In genomic region chr5:128681764-128682664, GRCh38 we compare ENCODE assay signal across 14 cellular contexts.
DNase-seq lines count a peak whose midpoint lies in the region; ATAC-seq and TF ChIP-seq lines count a peak whose summit lies in the region.
"Had no signal": no experiment of that assay in that cellular context is flagged by ENCODE, and none has a peak within 500 bp of the region (broad histone marks: within the 10 kb centered on the region; RNA-seq: fewer than 3 reads in every experiment).

No MANE protein-coding gene starts in this region.

- POLR2A ChIA-PET in HCT116 (lab: Charles Lee): no interaction called here

- TF ChIP-seq CTCF in HCT116 (IDR thresholded peaks at IDR 0.05 in 2 of 3, conservative IDR thresholded peaks at IDR 0.05 in 1 of 3; ENCODE audit: borderline replicate concordance in 1 of 3, insufficient read depth in 1 of 3, low read depth in 2 of 3, low read length in 2 of 3) (no peak), endodermal cell (conservative IDR thresholded peaks at IDR 0.05) (no peak), prostate gland (IDR thresholded peaks at IDR 0.05) (no peak), psoas muscle (IDR thresholded peaks at IDR 0.05) (no peak)

- no peaks in the 10 kb centered on the region for H4K20me1 ChIP-seq in HCT116 (ENCODE audit: insufficient read depth)

- H3K27me3 ChIP-seq in HCT116 (ENCODE audit: insufficient read depth, low read length) (no peaks in the 10 kb centered on the region), endodermal cell (ENCODE audit: control insufficient read depth, insufficient read depth, low read length, poor library complexity, severe bottlenecking) (no peaks in the 10 kb centered on the region), prostate gland (replicated peaks; ENCODE audit: insufficient read depth) (no peaks in the 10 kb centered on the region), psoas muscle (ENCODE audit: insufficient read depth in 3 of 3, low read length in 2 of 3) (no peaks in the 10 kb centered on the region)

- H3K4me1 ChIP-seq in HCT116 (ENCODE audit: control insufficient read depth in 1 of 2, insufficient read depth in 2 of 2, low read length in 2 of 2) (peaks cover 13 to 15% of the 10 kb centered on the region in 2 experiments), endodermal cell (ENCODE audit: control insufficient read depth, insufficient read depth, low read length) (no peaks in the 10 kb centered on the region), prostate gland (replicated peaks) (no peaks in the 10 kb centered on the region), psoas muscle (no peaks in the 10 kb centered on the region)

- peak; percentile 32 for DNase-seq in HCT116 (ENCODE audit: low read depth, low spot score)
- peak; percentile 70 for DNase-seq in NCI-H748 (lab: John Stamatoyannopoulos, UW; ENCODE audit: unreplicated experiment)
- DNase-seq in endodermal cell: peak; percentile 59
- DNase-seq in prostate gland (ENCODE audit: low spot score): peak; percentile 29
- no peak for DNase-seq in amygdala (lab: John Stamatoyannopoulos, UW)
- no peak for DNase-seq in psoas muscle
- no peak for DNase-seq in NCI-H82 (lab: John Stamatoyannopoulos, UW)
- DNase-seq: activated CD4-positive, alpha-beta T cell treated with anti-CD3 and anti-CD28 coated beads for 4 hours; activated T-cell treated with anti-CD3 and anti-CD28 coated beads, Interleukin-2, amount 50 U/mL, for 1 hour; C1 segment of cervical spinal cord; KG1; NCI-H1694; NCI-H774 had no signal

- H3K27ac Mint-ChIP-seq in endodermal cell: peak overlapping the region; percentile 30

- H3K9me3 ChIP-seq in HCT116 (ENCODE audit: control insufficient read depth in 1 of 2, insufficient read depth in 1 of 2, low read depth in 1 of 2, low read length in 2 of 2) (no peaks in the 10 kb centered on the region), endodermal cell (ENCODE audit: control insufficient read depth, low read length) (peaks cover 2% of the 10 kb centered on the region), prostate gland (no peaks in the 10 kb centered on the region), psoas muscle (no peaks in the 10 kb centered on the region)

- H3K9ac ChIP-seq in HCT116 (ENCODE audit: low read length): no peak overlapping the region
- no peak overlapping the region for H3K9ac ChIP-seq in endodermal cell (ENCODE audit: extremely low read depth, low read length, poor library complexity, severe bottlenecking)

- peak overlapping the region; percentile 81 for H2AFZ ChIP-seq in HCT116 (ENCODE audit: low read depth, low read length, poor library complexity, severe bottlenecking)

- H3K4me1 Mint-ChIP-seq in endodermal cell: peaks cover 18% of the 10 kb centered on the region

- CTCF ChIA-PET in HCT116 (lab: Charles Lee): interaction anchor here (1.1 to 1.8 kb wide), 2 partner anchors 8 to 9 kb away, joined by 3 to 11 read pairs; no protein-coding TSS in a partner anchor

- intact Hi-C loops in HCT116 (cut with micrococcal nuclease) (no loop called here), prostate gland (cut with DNase I) (no loop called here), psoas muscle (cut with DNase I) (no loop called here)

- no peaks in the 10 kb centered on the region for H3K36me3 Mint-ChIP-seq in endodermal cell (ENCODE audit: low read depth)

- H3K27ac ChIP-seq in HCT116 (ENCODE audit: low read depth, low read length) (no peak overlapping the region), endodermal cell (ENCODE audit: low read depth, low read length) (no peak overlapping the region), prostate gland (no peak overlapping the region), psoas muscle (no peak overlapping the region)

- H3K27me3 Mint-ChIP-seq in endodermal cell (ENCODE audit: insufficient read depth): no peaks in the 10 kb centered on the region

- H3K9me2 ChIP-seq in HCT116 (ENCODE audit: insufficient read depth): no peaks in the 10 kb centered on the region

- no peak overlapping the region for H3K4me3 Mint-ChIP-seq in endodermal cell

- ATAC-seq in HCT116 (peak; percentile 80), HG02642 (IDR thresholded peaks at IDR 0.05; ENCODE audit: poor library complexity, unreplicated experiment) (no peak), psoas muscle (no peak)

- RAD21 ChIA-PET in HCT116 (lab: Charles Lee; ENCODE audit: low non-redundant PET in 1 of 2, low total read pairs in 2 of 2, uncharacterized antibody in 2 of 2, unreplicated experiment in 2 of 2): no interaction called here

- TF ChIP-seq POLR2A in HCT116 (IDR thresholded peaks at IDR 0.05; ENCODE audit: borderline replicate concordance, extremely low read depth, insufficient read depth, insufficient read length) (no peak), prostate gland (IDR thresholded peaks at IDR 0.05) (no peak)

- no peaks in the 10 kb centered on the region for H3K9me3 Mint-ChIP-seq in endodermal cell

- no TSS peak for BruUV-seq in HCT116 (replicated peaks; lab: Mats Ljungman, UMichigan)

- WGBS in endodermal cell (ENCODE audit: insufficient coverage in 1 of 2, insufficient read length in 1 of 2), 2 experiments: 54 to 60% methylated on average over 4 to 8 of the region's 8 CpGs
- WGBS in prostate gland: 39% methylated on average over 8 of the region's 8 CpGs
- 20 to 28% (median 24%) methylated on average over 8 of the region's 8 CpGs for WGBS in psoas muscle, 3 donors

- no peaks in the 10 kb centered on the region for H3K79me2 ChIP-seq in HCT116 (ENCODE audit: insufficient read depth, low read length)

- no peak overlapping the region for H3K4me3 ChIP-seq in HCT116 (replicated peaks in 1 of 2; ENCODE audit: low read depth in 1 of 2, low read length in 2 of 2)
- H3K4me3 ChIP-seq in endodermal cell (ENCODE audit: low read length): no peak overlapping the region
- H3K4me3 ChIP-seq in prostate gland: no peak overlapping the region
- no peak overlapping the region for H3K4me3 ChIP-seq in psoas muscle

- H3K36me3 ChIP-seq in HCT116 (ENCODE audit: control insufficient read depth in 1 of 2, insufficient read depth in 2 of 2, low read length in 2 of 2) (no peaks in the 10 kb centered on the region), endodermal cell (ENCODE audit: control insufficient read depth, insufficient read depth, low read length) (no peaks in the 10 kb centered on the region), prostate gland (no peaks in the 10 kb centered on the region), psoas muscle (ENCODE audit: insufficient read depth in 1 of 2, low read depth in 1 of 2) (no peaks in the 10 kb centered on the region)

- H3K4me2 ChIP-seq in HCT116 (ENCODE audit: low read length): peak overlapping the region; percentile 39

- no peak for TF ChIP-seq RAD21 in HCT116 (IDR thresholded peaks at IDR 0.05; ENCODE audit: low read depth)

TF ChIP-seq in HCT116, 20 proteins besides CTCF, POLR2A, EP300 and RAD21:
- no peak for TF ChIP-seq ATF3 (IDR thresholded peaks at IDR 0.05)
- peak; percentile 21; the same call in 1 of the 2 replicates for TF ChIP-seq CEBPB (IDR thresholded peaks at IDR 0.05; ENCODE audit: low read depth)
- TF ChIP-seq JUND (IDR thresholded peaks at IDR 0.05): peak; percentile 46
- peak; percentile 55; the same call in 1 of the 2 replicates for TF ChIP-seq FOSL1 (IDR thresholded peaks at IDR 0.05; ENCODE audit: low read depth)
- peak; percentile 79 for TF ChIP-seq CBX3 (IDR thresholded peaks at IDR 0.05; ENCODE audit: low read depth)
- TF ChIP-seq YY1 (IDR thresholded peaks at IDR 0.05; ENCODE audit: extremely low read depth, insufficient replicate concordance, low read depth, low read length): no peak
- peak; percentile 54 for TF ChIP-seq SP1 (IDR thresholded peaks at IDR 0.05; ENCODE audit: low read depth)
- no peak; the same call in 1 of the 2 replicates for TF ChIP-seq SIN3A (IDR thresholded peaks at IDR 0.05; ENCODE audit: low read depth)
TF ChIP-seq in HCT116: peak in this region for 5.

Comparison
In these comparisons a context has a peak if more than half of its experiments do, and no peak if none do; other contexts are left out.
1. DNase-seq: peak in HCT116 (single experiment), NCI-H748 (single experiment), endodermal cell (single experiment) and prostate gland (single experiment); none in amygdala (0 of 56), psoas muscle (0 of 2) and NCI-H82 (single experiment).